Comparison of ENCODE assay signal across 21 cellular contexts in the genomic region with DNA sequence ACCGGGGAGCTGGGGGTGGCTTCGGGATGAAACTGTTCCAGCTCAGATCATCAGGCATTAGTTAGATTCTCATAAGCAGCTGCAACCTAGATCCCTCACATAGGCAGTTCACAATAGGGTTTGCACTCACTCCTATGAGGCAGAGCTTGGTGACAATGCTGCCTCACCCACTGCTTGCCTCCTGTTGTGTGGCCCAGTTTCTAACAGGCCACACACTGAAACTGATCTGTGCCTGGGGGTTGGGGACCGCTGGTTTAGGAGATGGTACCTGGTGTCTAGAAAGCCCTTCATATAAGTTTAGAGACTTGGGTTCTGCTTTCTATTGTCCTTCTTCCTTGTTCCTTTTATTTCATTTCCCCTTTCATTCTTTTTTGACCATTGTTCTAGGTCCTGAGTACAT.
"Had no signal": no experiment of that assay in that cellular context is flagged by ENCODE, and none has a peak within 500 bp of the region (broad histone marks: within the 10 kb centered on the region; RNA-seq: fewer than 3 reads in every experiment).

No MANE protein-coding gene starts in this region.

- H3K27ac Mint-ChIP-seq: activated CD8-positive, alpha-beta T cell treated with anti-CD3 and anti-CD28 coated beads for 36 hours; activated naive CD8-positive, alpha-beta T cell treated with anti-CD3 and anti-CD28 coated beads, Interleukin-2, amount 10 ng/mL, durations not matched to agents 7 days and 5 days; activated T-cell treated with anti-CD3 and anti-CD28 coated beads, Interleukin-2, amount 50 U/mL, for 72 hours had no signal

- H2AFZ ChIP-seq: PC-9 had no signal

- H3K9me3 ChIP-seq: adrenal gland, MG63 had no signal

- H3K4me2 ChIP-seq: PC-9 had no signal

- H3K36me3 Mint-ChIP-seq: activated naive CD8-positive, alpha-beta T cell treated with anti-CD3 and anti-CD28 coated beads, Interleukin-2, amount 10 ng/mL, durations not matched to agents 7 days and 5 days had no signal

- DNase-seq: activated CD4-positive, alpha-beta T cell treated with anti-CD3 and anti-CD28 coated beads for 4 hours; activated CD8-positive, alpha-beta memory T cell treated with anti-CD3 and anti-CD28 coated beads, Interleukin-2, amount 50 U/mL, for 4 hours; activated CD8-positive, alpha-beta T cell treated with anti-CD3 and anti-CD28 coated beads for 36 hours; activated naive CD4-positive, alpha-beta T cell treated with anti-CD3 and anti-CD28 coated beads, Interleukin-2, amount 50 U/mL, for 16 hours; activated naive CD8-positive, alpha-beta T cell treated with anti-CD3 and anti-CD28 coated beads, Interleukin-2, amount 10 ng/mL, durations not matched to agents 7 days and 5 days; activated T-cell treated with anti-CD3 and anti-CD28 coated beads, Interleukin-2, amount 50 U/mL, for 72 hours; adrenal gland; anterior cingulate cortex; cerebellar nuclear complex; MG63; NCI-H1105 treated with DMSO at 0.1 percent for 48 hours; NCI-H1436 treated with DMSO at 0.1 percent for 48 hours; NCI-H187; NCI-H2081; NCI-H446; NCI-H524; PC-9; SHP77 treated with DMSO at 0.1 percent for 48 hours; T-helper 1 cell; WERI-Rb-1 had no signal

- H3K36me3 ChIP-seq: adrenal gland, MG63, WERI-Rb-1 had no signal

- H3K4me3 Mint-ChIP-seq: activated CD8-positive, alpha-beta T cell treated with anti-CD3 and anti-CD28 coated beads for 36 hours; activated naive CD8-positive, alpha-beta T cell treated with anti-CD3 and anti-CD28 coated beads, Interleukin-2, amount 10 ng/mL, durations not matched to agents 7 days and 5 days; activated T-cell treated with anti-CD3 and anti-CD28 coated beads, Interleukin-2, amount 50 U/mL, for 72 hours had no signal

- H3K27me3 ChIP-seq: adrenal gland, MG63 had no signal

- H3K4me1 ChIP-seq: adrenal gland had no signal

- H3K27ac ChIP-seq: adrenal gland, PC-9, WERI-Rb-1 had no signal

- H3K9me3 Mint-ChIP-seq: activated CD8-positive, alpha-beta T cell treated with anti-CD3 and anti-CD28 coated beads for 36 hours; activated naive CD8-positive, alpha-beta T cell treated with anti-CD3 and anti-CD28 coated beads, Interleukin-2, amount 10 ng/mL, durations not matched to agents 7 days and 5 days; activated T-cell treated with anti-CD3 and anti-CD28 coated beads, Interleukin-2, amount 50 U/mL, for 72 hours had no signal

- H3K4me3 ChIP-seq: adrenal gland, MG63, PC-9 had no signal

- ATAC-seq: activated CD4-positive, CD25-positive, alpha-beta regulatory T cell treated with anti-CD3 and anti-CD28 coated beads, Interleukin-2, amount 50 U/mL, for 24 hours; activated CD8-positive, alpha-beta T cell treated with anti-CD3 and anti-CD28 coated beads for 36 hours; activated T-cell treated with anti-CD3 and anti-CD28 coated beads, Interleukin-2, amount 50 U/mL, for 72 hours had no signal
